ENCODE assay signal across 8 cellular contexts in genomic region chr10:50659865-50660730, GRCh38. TPM values are rescaled to one million over a fixed set of nuclear protein-coding genes. Genes with fewer than 3 reads are reported as not detected.
A peak's percentile ranks its signal among the peaks of the same experiment; 100 is the strongest.
DNase-seq lines count a peak whose midpoint lies in the region; ATAC-seq and TF ChIP-seq lines count a peak whose summit lies in the region.
"Not testable (repeated sequence)": the region's sequence is repeated elsewhere in the genome, so short reads cannot be mapped to it uniquely, and the experiment has no call there.

No MANE protein-coding gene starts in this region.

- H3K9me3 Mint-ChIP-seq in stimulated activated naive CD8-positive, alpha-beta T cell treated with anti-CD3 and anti-CD28 coated beads, Interleukin-15, amount 100 ng/mL, for 72 hours, result not testable (repeated sequence)

- peak overlapping the region in 1 of 2 donors; percentile 65 for H3K27ac Mint-ChIP-seq in stimulated activated naive CD8-positive, alpha-beta T cell treated with anti-CD3 and anti-CD28 coated beads, Interleukin-15, amount 100 ng/mL, for 72 hours

- not testable (repeated sequence) for TF ChIP-seq CTCF in coronary artery (IDR thresholded peaks at IDR 0.05)

- H3K27me3 ChIP-seq in mononuclear cell (ENCODE audit: insufficient read depth, low read length), result not testable (repeated sequence)

- ATAC-seq in GM21423 (IDR thresholded peaks at IDR 0.05; ENCODE audit: unreplicated experiment) (peak; percentile 84), HG03439 (IDR thresholded peaks at IDR 0.05; ENCODE audit: unreplicated experiment) (peak; percentile 99)
- ATAC-seq in stimulated activated naive CD8-positive, alpha-beta T cell treated with anti-CD3 and anti-CD28 coated beads, Interleukin-15, amount 100 ng/mL, for 72 hours, result peak; percentile 95

- DNase-seq in GDM1 (lab: John Stamatoyannopoulos, UW) (peak; percentile 11), NCI-H748 (lab: John Stamatoyannopoulos, UW; ENCODE audit: unreplicated experiment) (peak; percentile 66)
- peak; percentile 42 to 51 for DNase-seq in activated CD4-positive, alpha-beta T cell treated with anti-CD3 and anti-CD28 coated beads, Interleukin-2, amount 50 U/mL, for 4 hours
- not testable (repeated sequence) for DNase-seq in coronary artery (ENCODE audit: low spot score)
- DNase-seq in stimulated activated naive CD8-positive, alpha-beta T cell treated with anti-CD3 and anti-CD28 coated beads, Interleukin-15, amount 100 ng/mL, for 72 hours, result peak; percentile 42 to 63

- H3K4me1 ChIP-seq in mononuclear cell (ENCODE audit: insufficient read depth, low read length), result peaks cover 18% of the 10 kb centered on the region

- H3K27ac ChIP-seq in coronary artery, result not testable (repeated sequence)

- not testable (repeated sequence) for H3K4me1 Mint-ChIP-seq in stimulated activated naive CD8-positive, alpha-beta T cell treated with anti-CD3 and anti-CD28 coated beads, Interleukin-15, amount 100 ng/mL, for 72 hours

- H3K27me3 Mint-ChIP-seq in stimulated activated naive CD8-positive, alpha-beta T cell treated with anti-CD3 and anti-CD28 coated beads, Interleukin-15, amount 100 ng/mL, for 72 hours, result not testable (repeated sequence)

- peak overlapping the region; percentile 50 for H3K4me3 ChIP-seq in coronary artery
- peak overlapping the region; percentile 44 for H3K4me3 ChIP-seq in mononuclear cell (ENCODE audit: low read length)

- not testable (repeated sequence) for H3K9me3 ChIP-seq in mononuclear cell (ENCODE audit: low read depth, low read length)

- H3K4me3 Mint-ChIP-seq in stimulated activated naive CD8-positive, alpha-beta T cell treated with anti-CD3 and anti-CD28 coated beads, Interleukin-15, amount 100 ng/mL, for 72 hours, result peak overlapping the region; percentile 82 to 85

RNA-seq across cellular contexts. Expression of gene SGMS1, which starts 36.3 kb away (rescaled TPM):
- 62.8 TPM for total RNA-seq in mononuclear cell
